In the genomic region with DNA sequence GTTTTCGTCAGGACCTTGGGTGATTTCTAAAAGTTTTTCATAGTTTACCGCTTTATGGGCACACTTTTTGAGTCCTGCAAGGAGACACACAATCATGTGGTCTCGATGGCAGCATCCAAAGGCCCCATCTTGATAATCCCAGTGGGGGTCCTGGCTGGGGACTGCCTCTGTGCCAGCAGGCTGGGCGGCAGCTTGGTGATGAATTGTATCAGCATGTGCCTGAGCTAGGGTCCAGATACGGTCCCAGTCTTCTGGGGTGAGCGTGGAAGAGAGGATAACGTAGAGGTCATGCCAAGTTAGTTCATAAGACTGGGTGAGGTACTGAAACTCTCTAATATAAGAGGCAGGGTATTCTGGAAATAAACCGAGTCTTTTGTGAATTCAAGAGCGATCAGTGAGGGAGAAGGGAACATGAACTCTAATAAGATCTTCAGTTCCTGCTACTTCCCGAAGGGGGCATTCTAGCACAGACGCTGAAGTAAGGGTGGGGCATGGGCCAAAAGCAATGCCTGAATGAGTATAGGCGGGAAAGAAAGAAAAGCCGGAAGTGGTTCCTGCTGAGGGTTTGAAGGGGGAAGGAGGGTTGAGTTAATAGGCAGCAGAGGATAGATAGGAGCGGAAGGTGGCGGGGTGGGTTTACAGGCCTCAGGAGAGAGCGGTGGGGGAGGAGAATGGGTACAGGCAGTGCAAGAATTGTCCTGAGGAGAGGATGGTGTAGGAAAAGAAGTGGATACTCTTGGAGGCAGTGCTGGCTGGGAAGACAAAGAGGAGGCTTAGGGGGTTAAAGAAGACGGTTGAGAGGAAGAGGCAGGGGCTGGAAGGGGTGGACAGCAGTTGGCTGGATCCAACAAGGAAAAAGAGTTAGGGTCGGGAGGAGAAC, we compare ENCODE assay signal across 8 cellular contexts. TPM values are rescaled to one million over a fixed set of nuclear protein-coding genes. Genes with fewer than 3 reads are reported as not detected.
DNase-seq lines count a peak whose midpoint lies in the region; ATAC-seq and TF ChIP-seq lines count a peak whose summit lies in the region.

No MANE protein-coding gene starts in this region.

- CTCF ChIA-PET in T-cell (lab: Charles Lee) = interaction anchor here in 1 of 2 donors (1.0 kb wide), 1 partner anchor 46 kb away, joined by 3 read pairs; no protein-coding TSS in a partner anchor

- H3K4me3 ChIP-seq in uterus = peak overlapping the region in 1 of 2 donors; percentile 18

- no peaks in the 10 kb centered on the region for H3K27me3 ChIP-seq in uterus

- H3K4me3 Mint-ChIP-seq in T-cell = peak overlapping the region in 2 of 3 donors; percentile 18 to 57

- no peaks in the 10 kb centered on the region for H3K27me3 Mint-ChIP-seq in T-cell

- peak; percentile 65 to 90 (median 77) for TF ChIP-seq CTCF in uterus (IDR thresholded peaks at IDR 0.05)

- H3K27ac ChIP-seq in uterus = peak overlapping the region in 1 of 2 donors; percentile 42

- peaks cover 15 to 21% (median 18%) of the 10 kb centered on the region in 3 donors for H3K4me1 Mint-ChIP-seq in T-cell

- POLR2A ChIA-PET in T-cell (lab: Charles Lee) = no interaction called here

- peak; percentile 84 for DNase-seq in CD1c-positive myeloid dendritic cell (ENCODE audit: extremely low spot score)
- DNase-seq in NCI-H146 (lab: John Stamatoyannopoulos, UW) = peak; percentile 92
- peak; percentile 23 to 72 (median 54) for DNase-seq in T-cell
- DNase-seq in amniotic epithelial cell (ENCODE audit: low read depth) = peak; percentile 83
- peak; percentile 61 for DNase-seq in left ventricle myocardium superior
- DNase-seq in pulmonary artery endothelial cell (ENCODE audit: low read depth, low spot score) = peak; percentile 36
- DNase-seq in uterus = peak; percentile 69 to 83

- H3K9me3 Mint-ChIP-seq in T-cell = no peaks in the 10 kb centered on the region

- no peak overlapping the region for H3K27ac Mint-ChIP-seq in T-cell

- no peaks in the 10 kb centered on the region for H3K36me3 Mint-ChIP-seq in T-cell

- intact Hi-C loops in left ventricle myocardium superior (cut with micrococcal nuclease) = no loop called here
- intact Hi-C loops in uterus (cut with DNase I; ENCODE audit: low total_unique reads) = no loop called here

- H3K36me3 ChIP-seq in uterus = no peaks in the 10 kb centered on the region

- H3K4me1 ChIP-seq in uterus = no peaks in the 10 kb centered on the region

- ATAC-seq in GM21717 (IDR thresholded peaks at IDR 0.05; ENCODE audit: unreplicated experiment) = peak; percentile 74
- peak; percentile 88 to 92 (median 90) for ATAC-seq in T-cell (replicated peaks in 1 of 4)
- peak; percentile 92 for ATAC-seq in left ventricle myocardium superior

- no peaks in the 10 kb centered on the region for H3K9me3 ChIP-seq in uterus

- TF ChIP-seq POLR2A in uterus (IDR thresholded peaks at IDR 0.05) = no peak

RNA-seq across cellular contexts. Expression of a gene that starts 1.6 kb away (rescaled TPM):
- total RNA-seq in T-cell = 1 to 10 TPM in 2 of 5 donors, under 1 TPM in 3; 0.21 to 1.2 (median 0.90) TPM
- total RNA-seq in left ventricle myocardium superior = not detected
- not detected in 2 replicates for total RNA-seq in pulmonary artery endothelial cell
- total RNA-seq in uterus = not detected

RNA-seq across cellular contexts. Expression of a gene that starts 30.7 kb away (rescaled TPM):
- total RNA-seq in T-cell (10 to 100 TPM; 21.3 to 32.0 (median 28.5) TPM), left ventricle myocardium superior (59.3 TPM), pulmonary artery endothelial cell (43.7 and 49.1 TPM in 2 replicates), uterus (10 to 100 TPM; 41.5 to 55.9 (median 45.7) TPM)

RNA-seq across cellular contexts. Expression of a gene that starts 44.5 kb away (rescaled TPM):
- total RNA-seq in T-cell (10 to 100 TPM; 17.0 to 40.9 (median 37.6) TPM), left ventricle myocardium superior (4.8 TPM), pulmonary artery endothelial cell (13.8 and 30.7 TPM in 2 replicates), uterus (10 to 100 TPM in 2 of 4 donors, 1 to 10 TPM in 1, not detected in 1; 6.4 to 19.1 (median 17.8) TPM)

RNA-seq across cellular contexts. Expression of a gene that starts 50.6 kb away (rescaled TPM):
- 10 to 100 TPM; 14.4 to 21.7 (median 18.6) TPM for total RNA-seq in T-cell
- total RNA-seq in left ventricle myocardium superior = 8.4 TPM
- 20.9 and 45.4 TPM in 2 replicates for total RNA-seq in pulmonary artery endothelial cell
- 10 to 100 TPM in 3 of 4 donors, 1 to 10 TPM in 1; 6.2 to 82.5 (median 26.4) TPM for total RNA-seq in uterus

Comparison
In these comparisons a context has a peak if more than half of its experiments do, and no peak if none do; other contexts are left out.
1. DNase-seq: peak in every context shown above with its lines; median percentile 92 in NCI-H146; 84 in CD1c-positive myeloid dendritic cell; 83 in amniotic epithelial cell; 76 in uterus; 61 in left ventricle myocardium superior; 54 in T-cell; 36 in pulmonary artery endothelial cell.